In genomic region chr17:28891201-28891600, GRCh38 we compare ENCODE assay signal across 1 cellular context.
TF ChIP-seq lines count a peak whose summit lies in the region.

No MANE protein-coding gene starts in this region.

TF ChIP-seq in GM23338, 12 proteins besides CTCF, POLR2A, EP300 and RAD21 (continued from another document):
- TF ChIP-seq ETS1 (IDR thresholded peaks at IDR 0.05) (no peak), CREB1 (CRISPR knock-in tag; IDR thresholded peaks at IDR 0.05; ENCODE audit: low read depth) (no peak), EZH2 (IDR thresholded peaks at IDR 0.05; ENCODE audit: low read depth, unreplicated experiment) (no peak), ZNF331 (CRISPR knock-in tag; IDR thresholded peaks at IDR 0.05; ENCODE audit: low read depth) (no peak), ZNF114 (CRISPR knock-in tag; IDR thresholded peaks at IDR 0.05) (no peak), ZNF462 (CRISPR knock-in tag; IDR thresholded peaks at IDR 0.05) (no peak)
